ENCODE assay signal across 11 cellular contexts in the genomic region with DNA sequence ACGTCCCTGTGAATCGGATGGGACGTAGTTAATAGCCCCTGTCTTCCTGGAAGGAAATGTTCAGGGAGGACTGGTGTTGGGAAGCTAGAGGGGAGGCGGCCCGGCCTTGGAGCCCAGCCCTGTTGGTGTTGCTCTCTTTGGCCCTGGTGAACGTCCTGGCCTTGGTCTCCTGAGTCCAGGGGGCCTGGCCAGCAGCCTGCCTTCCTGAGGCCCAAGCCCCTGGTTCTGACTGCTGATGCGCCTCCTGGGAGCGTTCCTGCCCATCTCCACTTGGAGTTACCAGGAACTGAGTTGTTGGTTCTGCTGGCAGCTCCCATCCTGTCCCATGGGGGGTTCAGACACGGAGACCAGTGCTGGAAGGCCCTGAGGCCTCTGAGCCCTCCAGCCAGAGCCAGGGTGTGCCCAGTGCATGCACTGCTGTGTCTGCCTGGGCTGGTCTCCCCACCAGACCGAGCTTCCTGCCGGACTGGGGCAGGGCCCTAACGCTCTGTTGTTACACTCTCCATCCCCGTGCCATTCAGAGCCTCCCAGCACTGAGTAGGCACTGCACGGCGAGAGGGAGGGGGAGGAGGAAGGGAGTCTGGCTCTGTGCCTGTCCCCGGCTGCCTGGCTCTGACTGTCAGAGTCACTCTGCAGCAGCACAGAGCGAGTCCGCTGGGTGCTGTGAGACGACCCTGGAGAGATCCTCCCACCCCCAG.
DNase-seq lines count a peak whose midpoint lies in the region; FAIRE-seq and TF ChIP-seq lines count a peak whose summit lies in the region.
"Had no signal": no experiment of that assay in that cellular context is flagged by ENCODE, and none has a peak within 500 bp of the region (broad histone marks: within the 10 kb centered on the region; RNA-seq: fewer than 3 reads in every experiment).

No MANE protein-coding gene starts in this region.

- BruUV-seq in endothelial cell of umbilical vein (replicated peaks; lab: Mats Ljungman, UMichigan) (no TSS peak), PC-9 (replicated peaks; lab: Mats Ljungman, UMichigan) (no TSS peak)

- peak; percentile 77 for FAIRE-seq in endothelial cell of umbilical vein (lab: Jason Lieb, UNC)

- no peaks in the 10 kb centered on the region for H3K4me1 Mint-ChIP-seq in activated CD4-positive, alpha-beta memory T cell treated with anti-CD3 and anti-CD28 coated beads, Interleukin-2, amount 10 ng/mL, durations not matched to agents 7 days and 5 days
- H3K4me1 Mint-ChIP-seq in activated CD4-positive, alpha-beta memory T cell treated with anti-CD3 and anti-CD28 coated beads for 36 hours (ENCODE audit: low read depth), result no peaks in the 10 kb centered on the region
- H3K4me1 Mint-ChIP-seq: immature natural killer cell had no signal

- H3K27me3 ChIP-seq in endothelial cell of umbilical vein (ENCODE audit: control insufficient read depth in 2 of 2, insufficient read depth in 2 of 2, low read length in 2 of 2), result no peaks in the 10 kb centered on the region
- peaks cover 68% of the 10 kb centered on the region for H3K27me3 ChIP-seq in PC-9 (ENCODE audit: insufficient read depth, low read depth)

- no peaks in the 10 kb centered on the region for H3K36me3 ChIP-seq in endothelial cell of umbilical vein (ENCODE audit: control insufficient read depth in 2 of 2, extremely low read depth in 1 of 2, insufficient read depth in 2 of 2, low read length in 2 of 2)
- H3K36me3 ChIP-seq in PC-9 (ENCODE audit: low read depth), result no peaks in the 10 kb centered on the region

- dilution Hi-C loops in endothelial cell of umbilical vein (cut with MboI; ENCODE audit: extremely low pct_ligation_motif_present, low sequenced_read_pairs), result no loop called here

- no peak overlapping the region for H3K4me3 Mint-ChIP-seq in activated CD4-positive, alpha-beta memory T cell treated with anti-CD3 and anti-CD28 coated beads, Interleukin-2, amount 10 ng/mL, durations not matched to agents 7 days and 5 days
- H3K4me3 Mint-ChIP-seq in activated CD4-positive, alpha-beta memory T cell treated with anti-CD3 and anti-CD28 coated beads for 36 hours, result no peak overlapping the region
- H3K4me3 Mint-ChIP-seq: immature natural killer cell had no signal

- H3K79me2 ChIP-seq in endothelial cell of umbilical vein (ENCODE audit: control insufficient read depth, insufficient read depth, low read length), result no peaks in the 10 kb centered on the region
- no peaks in the 10 kb centered on the region for H3K79me2 ChIP-seq in PC-9 (ENCODE audit: low read depth)

- POLR2A ChIA-PET in activated CD4-positive, alpha-beta memory T cell treated with anti-CD3 and anti-CD28 coated beads, Interleukin-2, amount 10 ng/mL, durations not matched to agents 7 days and 5 days (lab: Charles Lee), result no interaction called here
- POLR2A ChIA-PET in activated CD4-positive, alpha-beta memory T cell treated with anti-CD3 and anti-CD28 coated beads for 36 hours (lab: Charles Lee), result no interaction called here
- POLR2A ChIA-PET in endothelial cell of umbilical vein (lab: Charles Lee) (no interaction called here), PC-9 (lab: Charles Lee; ENCODE audit: unreplicated experiment) (no interaction called here)

- H3F3A ChIP-seq in PC-9 (ENCODE audit: insufficient read depth, low read depth), result no peaks in the 10 kb centered on the region

- H3K4me1 ChIP-seq in endothelial cell of umbilical vein (ENCODE audit: control insufficient read depth, extremely low read depth, insufficient read depth, low read length), result peaks cover 14% of the 10 kb centered on the region
- H3K4me1 ChIP-seq in PC-9 (replicated peaks; ENCODE audit: insufficient read depth), result no peaks in the 10 kb centered on the region

- CTCF ChIA-PET in activated CD4-positive, alpha-beta memory T cell treated with anti-CD3 and anti-CD28 coated beads, Interleukin-2, amount 10 ng/mL, durations not matched to agents 7 days and 5 days (lab: Charles Lee), result no interaction called here
- CTCF ChIA-PET in activated CD4-positive, alpha-beta memory T cell treated with anti-CD3 and anti-CD28 coated beads for 36 hours (lab: Charles Lee), result no interaction called here
- CTCF ChIA-PET in endothelial cell of umbilical vein (lab: Charles Lee), result interaction anchor here (0.8 to 1.9 kb wide), 4 partner anchors 9 to 89 kb away, joined by 3 to 7 read pairs (median 3); no protein-coding TSS in a partner anchor
- CTCF ChIA-PET in PC-9 (lab: Charles Lee), result no interaction called here

- no peaks in the 10 kb centered on the region for H4K20me1 ChIP-seq in endothelial cell of umbilical vein (replicated peaks; ENCODE audit: control insufficient read depth, extremely low read depth, insufficient read depth, low read length)
- H4K20me1 ChIP-seq in PC-9 (ENCODE audit: insufficient read depth), result no peaks in the 10 kb centered on the region

- H3K9me1 ChIP-seq in endothelial cell of umbilical vein (replicated peaks; ENCODE audit: control insufficient read depth, extremely low read depth, insufficient read depth, low read length), result no peaks in the 10 kb centered on the region

- H2AFZ ChIP-seq in endothelial cell of umbilical vein (ENCODE audit: low read depth, low read length) (peak overlapping the region; percentile 93), PC-9 (no peak overlapping the region)

- H3K4me3 ChIP-seq in endothelial cell of umbilical vein (replicated peaks in 1 of 3; ENCODE audit: insufficient read depth in 1 of 3, low read depth in 1 of 3, low read length in 3 of 3) (no peak overlapping the region), PC-9 (no peak overlapping the region)

- peak overlapping the region; percentile 1 for H3K27ac ChIP-seq in endothelial cell of umbilical vein (ENCODE audit: insufficient read depth, low read depth, low read length)
- no peak overlapping the region for H3K27ac ChIP-seq in PC-9

- peak; percentile 12 for DNase-seq in activated CD4-positive, alpha-beta memory T cell treated with anti-CD3 and anti-CD28 coated beads, Interleukin-2, amount 10 ng/mL, durations not matched to agents 7 days and 5 days
- no peak for DNase-seq in activated CD4-positive, alpha-beta memory T cell treated with anti-CD3 and anti-CD28 coated beads for 36 hours
- DNase-seq in endothelial cell of umbilical vein (ENCODE audit: low read depth, low spot score), result peak; percentile 51
- DNase-seq in myocyte (ENCODE audit: low read depth), result peak; percentile 42
- peak; percentile 41 for DNase-seq in ureter (ENCODE audit: low spot score)
- DNase-seq in PC-9, result no peak
- no peak for DNase-seq in NCI-H345 treated with DMSO at 0.1 percent for 48 hours (lab: John Stamatoyannopoulos, UW; ENCODE audit: unreplicated experiment)
- no peak for DNase-seq in glomerular visceral epithelial cell (ENCODE audit: extremely low spot score)
- DNase-seq: central memory CD4-positive, alpha-beta T cell; immature natural killer cell; NCI-H146 had no signal

- no peaks in the 10 kb centered on the region for H3K9me3 ChIP-seq in endothelial cell of umbilical vein (replicated peaks; ENCODE audit: control insufficient read depth, insufficient read depth, low read length)
- no peaks in the 10 kb centered on the region for H3K9me3 ChIP-seq in PC-9 (ENCODE audit: insufficient read depth, low read depth)

- H3K9me2 ChIP-seq in PC-9 (ENCODE audit: insufficient read depth), result no peaks in the 10 kb centered on the region

- no peak for TF ChIP-seq CTCF in endothelial cell of umbilical vein (IDR thresholded peaks at IDR 0.05; ENCODE audit: extremely low read depth in 1 of 2, insufficient read depth in 1 of 2, low read depth in 1 of 2, low read length in 2 of 2)
- TF ChIP-seq CTCF in PC-9 (conservative IDR thresholded peaks at IDR 0.05), result no peak

- intact Hi-C loops in activated CD4-positive, alpha-beta memory T cell treated with anti-CD3 and anti-CD28 coated beads for 36 hours (cut with micrococcal nuclease), result no loop called here
- intact Hi-C loops in endothelial cell of umbilical vein (cut with micrococcal nuclease), result loop anchor here (1.0 kb wide), 2 partner anchors 9 to 13 kb away; no protein-coding TSS in a partner anchor
- intact Hi-C loops in PC-9 (cut with micrococcal nuclease; ENCODE audit: unreplicated experiment), result no loop called here

- H3K36me3 Mint-ChIP-seq in activated CD4-positive, alpha-beta memory T cell treated with anti-CD3 and anti-CD28 coated beads, Interleukin-2, amount 10 ng/mL, durations not matched to agents 7 days and 5 days (ENCODE audit: low read depth), result no peaks in the 10 kb centered on the region
- H3K36me3 Mint-ChIP-seq in activated CD4-positive, alpha-beta memory T cell treated with anti-CD3 and anti-CD28 coated beads for 36 hours, result no peaks in the 10 kb centered on the region
- H3K36me3 Mint-ChIP-seq: immature natural killer cell had no signal

- TF ChIP-seq POLR2A in endothelial cell of umbilical vein (IDR thresholded peaks at IDR 0.05; ENCODE audit: low read depth, low read length), result no peak

- H3K9me3 Mint-ChIP-seq in activated CD4-positive, alpha-beta memory T cell treated with anti-CD3 and anti-CD28 coated beads, Interleukin-2, amount 10 ng/mL, durations not matched to agents 7 days and 5 days, result no peaks in the 10 kb centered on the region
- H3K9me3 Mint-ChIP-seq in activated CD4-positive, alpha-beta memory T cell treated with anti-CD3 and anti-CD28 coated beads for 36 hours, result no peaks in the 10 kb centered on the region
- H3K9me3 Mint-ChIP-seq: immature natural killer cell had no signal

- H3K4me2 ChIP-seq in endothelial cell of umbilical vein (ENCODE audit: insufficient read depth, low read length) (no peak overlapping the region), PC-9 (no peak overlapping the region)

- H3K9ac ChIP-seq in endothelial cell of umbilical vein (replicated peaks; ENCODE audit: extremely low read depth, insufficient read depth, low read length), result peak overlapping the region; percentile 28

- no peak overlapping the region for H3K27ac Mint-ChIP-seq in activated CD4-positive, alpha-beta memory T cell treated with anti-CD3 and anti-CD28 coated beads, Interleukin-2, amount 10 ng/mL, durations not matched to agents 7 days and 5 days
- H3K27ac Mint-ChIP-seq in activated CD4-positive, alpha-beta memory T cell treated with anti-CD3 and anti-CD28 coated beads for 36 hours, result no peak overlapping the region
- H3K27ac Mint-ChIP-seq: immature natural killer cell had no signal

- H3K27me3 Mint-ChIP-seq in activated CD4-positive, alpha-beta memory T cell treated with anti-CD3 and anti-CD28 coated beads, Interleukin-2, amount 10 ng/mL, durations not matched to agents 7 days and 5 days, result no peaks in the 10 kb centered on the region
- no peaks in the 10 kb centered on the region for H3K27me3 Mint-ChIP-seq in activated CD4-positive, alpha-beta memory T cell treated with anti-CD3 and anti-CD28 coated beads for 36 hours

TF ChIP-seq in endothelial cell of umbilical vein, 7 proteins besides CTCF, POLR2A, EP300 and RAD21 (continues in another document):
- TF ChIP-seq GATA2 (IDR thresholded peaks at IDR 0.05; ENCODE audit: insufficient read depth, insufficient read length, low read depth, low read length), result no peak
- no peak for TF ChIP-seq MAX (IDR thresholded peaks at IDR 0.05; ENCODE audit: insufficient read depth, insufficient read length)
- no peak for TF ChIP-seq FOS (IDR thresholded peaks at IDR 0.05; ENCODE audit: borderline replicate concordance, insufficient read depth, low read length)

Comparison
In these comparisons a context has a peak if more than half of its experiments do, and no peak if none do; other contexts are left out.
1. DNase-seq: peak in activated CD4-positive, alpha-beta memory T cell treated with anti-CD3 and anti-CD28 coated beads, Interleukin-2, amount 10 ng/mL, durations not matched to agents 7 days and 5 days (single experiment), endothelial cell of umbilical vein (single experiment), myocyte (single experiment) and ureter (single experiment); none in activated CD4-positive, alpha-beta memory T cell treated with anti-CD3 and anti-CD28 coated beads for 36 hours (single experiment), PC-9 (0 of 2), NCI-H345 treated with DMSO at 0.1 percent for 48 hours (single experiment) and glomerular visceral epithelial cell (single experiment).